18 cellular contexts compared by ENCODE assay signal in genomic region chr17:74892013-74892841, GRCh38. TPM values are rescaled to one million over a fixed set of nuclear protein-coding genes. Genes with fewer than 3 reads are reported as not detected.
DNase-seq lines count a peak whose midpoint lies in the region; ATAC-seq and TF ChIP-seq lines count a peak whose summit lies in the region.
"Had no signal": no experiment of that assay in that cellular context is flagged by ENCODE, and none has a peak within 500 bp of the region (broad histone marks: within the 10 kb centered on the region; RNA-seq: fewer than 3 reads in every experiment).

No MANE protein-coding gene starts in this region.

- no peak overlapping the region for H3K4me3 ChIP-seq in SK-N-SH (ENCODE audit: low read depth in 2 of 2, low read length in 1 of 2)
- peak overlapping the region; percentile 75 for H3K4me3 ChIP-seq in iPS-15b (ENCODE audit: low read depth, low read length)

- WGBS in SK-N-SH (ENCODE audit: low lambda C conversion rate): 77% methylated on average over 19 of the region's 20 CpGs

- no peak for TF ChIP-seq EP300 in SK-N-SH (IDR thresholded peaks at IDR 0.05; ENCODE audit: borderline replicate concordance in 1 of 2, low read depth in 1 of 2, low read length in 1 of 2)

- H3K27ac Mint-ChIP-seq in type B pancreatic cell: no peak overlapping the region
- H3K27ac Mint-ChIP-seq in activated CD8-positive, alpha-beta T cell treated with anti-CD3 and anti-CD28 coated beads, Interleukin-2, amount 10 ng/mL, durations not matched to agents 7 days and 5 days: no peak overlapping the region
- H3K27ac Mint-ChIP-seq: CD8-positive, alpha-beta memory T cell had no signal

- H2AFZ ChIP-seq in SK-N-SH (ENCODE audit: low read depth): no peak overlapping the region

- H3K4me1 ChIP-seq in SK-N-SH (ENCODE audit: control insufficient read depth in 1 of 2, insufficient read depth in 2 of 2, low read depth in 1 of 2, low read length in 1 of 2): peaks cover 0 to 6% of the 10 kb centered on the region in 2 experiments; a peak in 1 of 4 replicates
- H3K4me1 ChIP-seq in iPS-15b (ENCODE audit: control insufficient read depth, insufficient read depth, low read length): peaks cover 3% of the 10 kb centered on the region

- peaks cover 74% of the 10 kb centered on the region for H3K27me3 Mint-ChIP-seq in type B pancreatic cell
- H3K27me3 Mint-ChIP-seq in activated CD8-positive, alpha-beta T cell treated with anti-CD3 and anti-CD28 coated beads, Interleukin-2, amount 10 ng/mL, durations not matched to agents 7 days and 5 days (ENCODE audit: low read depth): peaks cover 41% of the 10 kb centered on the region

- H3K9me3 ChIP-seq in SK-N-SH (no peaks in the 10 kb centered on the region), iPS-15b (ENCODE audit: control insufficient read depth, insufficient read depth, low read length) (no peaks in the 10 kb centered on the region)
- H3K9me3 ChIP-seq: prostate gland had no signal

- peak overlapping the region; percentile 48 for H3K4me3 Mint-ChIP-seq in type B pancreatic cell
- H3K4me3 Mint-ChIP-seq in activated CD8-positive, alpha-beta T cell treated with anti-CD3 and anti-CD28 coated beads, Interleukin-2, amount 10 ng/mL, durations not matched to agents 7 days and 5 days: no peak overlapping the region

- no peaks in the 10 kb centered on the region for H3K36me3 Mint-ChIP-seq in type B pancreatic cell
- no peaks in the 10 kb centered on the region for H3K36me3 Mint-ChIP-seq in activated CD8-positive, alpha-beta T cell treated with anti-CD3 and anti-CD28 coated beads, Interleukin-2, amount 10 ng/mL, durations not matched to agents 7 days and 5 days (ENCODE audit: low read depth)
- H3K36me3 Mint-ChIP-seq: CD8-positive, alpha-beta memory T cell had no signal

- no peaks in the 10 kb centered on the region for H3F3A ChIP-seq in SK-N-SH (replicated peaks; ENCODE audit: insufficient read depth)

- no peak overlapping the region for H3K4me2 ChIP-seq in SK-N-SH

- no peaks in the 10 kb centered on the region for H3K9me3 Mint-ChIP-seq in type B pancreatic cell
- no peaks in the 10 kb centered on the region for H3K9me3 Mint-ChIP-seq in activated CD8-positive, alpha-beta T cell treated with anti-CD3 and anti-CD28 coated beads, Interleukin-2, amount 10 ng/mL, durations not matched to agents 7 days and 5 days (ENCODE audit: insufficient read depth)
- H3K9me3 Mint-ChIP-seq: naive B cell had no signal

- H3K27me3 ChIP-seq in SK-N-SH (ENCODE audit: insufficient read depth) (peaks cover 77% of the 10 kb centered on the region), iPS-15b (ENCODE audit: control insufficient read depth, insufficient read depth, low read length) (peaks cover 44% of the 10 kb centered on the region)

- ATAC-seq in activated CD8-positive, alpha-beta T cell treated with anti-CD3 and anti-CD28 coated beads, Interleukin-2, amount 10 ng/mL, durations not matched to agents 7 days and 5 days: no peak

- H3K79me2 ChIP-seq in SK-N-SH (ENCODE audit: insufficient read depth): no peaks in the 10 kb centered on the region

- TF ChIP-seq CTCF in SK-N-SH (IDR thresholded peaks at IDR 0.05) (peak; percentile 23; the same call in 1 of the 2 replicates), type B pancreatic cell (conservative IDR thresholded peaks at IDR 0.05) (no peak)

- no peaks in the 10 kb centered on the region for H3K36me3 ChIP-seq in SK-N-SH (replicated peaks in 1 of 2; ENCODE audit: control insufficient read depth in 1 of 2, insufficient read depth in 2 of 2, low read length in 1 of 2)
- no peaks in the 10 kb centered on the region for H3K36me3 ChIP-seq in iPS-15b (ENCODE audit: control insufficient read depth, insufficient read depth, low read length)
- H3K36me3 ChIP-seq: prostate gland had no signal

- no peaks in the 10 kb centered on the region for H4K20me1 ChIP-seq in SK-N-SH (ENCODE audit: insufficient read depth)

- DNase-seq in NCI-H1105 treated with DMSO at 0.1 percent for 48 hours (lab: John Stamatoyannopoulos, UW) (peak; percentile 4), NCI-H1105 (lab: John Stamatoyannopoulos, UW) (no peak), SK-N-SH (peak; percentile 72), type B pancreatic cell (ENCODE audit: extremely low spot score, unreplicated experiment) (no peak), epidermal melanocyte (ENCODE audit: insufficient read length, low spot score) (no peak)
- DNase-seq in activated CD4-positive, CD25-positive, alpha-beta regulatory T cell (lab: John Stamatoyannopoulos, UW): no peak
- no peak for DNase-seq in activated CD8-positive, alpha-beta T cell treated with anti-CD3 and anti-CD28 coated beads, Interleukin-2, amount 10 ng/mL, durations not matched to agents 7 days and 5 days
- DNase-seq: activated gamma-delta T cell; CD8-positive, alpha-beta memory T cell; dermis blood vessel endothelial cell; naive B cell; OCI-M1; stimulated activated CD4-positive, alpha-beta T cell treated with anti-CD3 and anti-CD28 coated beads, Interleukin-15, amount 100 ng/mL, for 24 hours had no signal

- H3K9ac ChIP-seq in SK-N-SH (no peak overlapping the region), iPS-15b (ENCODE audit: low read depth, low read length) (no peak overlapping the region)

- no peaks in the 10 kb centered on the region for H3K9me2 ChIP-seq in SK-N-SH

- POLR2A ChIA-PET in SK-N-SH (lab: Yijun Ruan, JAX): no interaction called here
- POLR2A ChIA-PET in activated CD8-positive, alpha-beta T cell treated with anti-CD3 and anti-CD28 coated beads, Interleukin-2, amount 10 ng/mL, durations not matched to agents 7 days and 5 days (lab: Charles Lee): no interaction called here

- CTCF ChIA-PET in SK-N-SH (lab: Yijun Ruan, JAX): interaction anchor here (0.6 to 1.6 kb wide), 8 partner anchors 11 to 116 kb away, joined by 3 to 5 read pairs (median 3); partner anchors contain the start of genes OTOP2 and USH1G
- CTCF ChIA-PET in activated CD8-positive, alpha-beta T cell treated with anti-CD3 and anti-CD28 coated beads, Interleukin-2, amount 10 ng/mL, durations not matched to agents 7 days and 5 days (lab: Charles Lee): interaction anchor here (1.0 kb wide), 1 partner anchor 14 kb away, joined by 3 read pairs; no protein-coding TSS in a partner anchor

- H3K27ac ChIP-seq in SK-N-SH (ENCODE audit: low read depth in 2 of 2, low read length in 1 of 2): no peak overlapping the region
- H3K27ac ChIP-seq: prostate gland had no signal

- H3K4me1 Mint-ChIP-seq in type B pancreatic cell (ENCODE audit: unreplicated experiment): peaks cover 3% of the 10 kb centered on the region
- peaks cover 3% of the 10 kb centered on the region for H3K4me1 Mint-ChIP-seq in activated CD8-positive, alpha-beta T cell treated with anti-CD3 and anti-CD28 coated beads, Interleukin-2, amount 10 ng/mL, durations not matched to agents 7 days and 5 days (ENCODE audit: low read depth)

- TF ChIP-seq RAD21 in SK-N-SH (IDR thresholded peaks at IDR 0.05; ENCODE audit: low read length): no peak

TF ChIP-seq in SK-N-SH, 30 proteins besides CTCF, POLR2A, EP300 and RAD21 (continues in another document):
- TF ChIP-seq JUND (IDR thresholded peaks at IDR 0.05): no peak
- no peak for TF ChIP-seq ELF1 (IDR thresholded peaks at IDR 0.05)
- no peak for TF ChIP-seq IRF3 (IDR thresholded peaks at IDR 0.05; ENCODE audit: low read depth, low read length)

RNA-seq across cellular contexts. Expression of gene FADS6, which starts 1.2 kb away (rescaled TPM):
- not detected in 2 replicates for polyA plus RNA-seq in SK-N-SH (2012; rRNA removed)
- not detected in 2 replicates for polyA plus RNA-seq in SK-N-SH (2012; cell fraction: cytosol; rRNA removed)
- polyA plus RNA-seq in SK-N-SH (2012; cell fraction: nucleus; rRNA removed): not detected in 2 replicates
- 0.82 and 2.7 TPM in 2 replicates for total RNA-seq in type B pancreatic cell (ENCODE audit: low replicate concordance)
- total RNA-seq in activated CD8-positive, alpha-beta T cell treated with anti-CD3 and anti-CD28 coated beads, Interleukin-2, amount 10 ng/mL, durations not matched to agents 7 days and 5 days: not detected
- total RNA-seq: activated CD8-positive, alpha-beta memory T cell treated with anti-CD3 and anti-CD28 coated beads for 36 hours; CD8-positive, alpha-beta memory T cell; dermis blood vessel endothelial cell; HT1080; prostate gland had no signal
- polyA plus RNA-seq: CD8-positive, alpha-beta memory T cell had no signal

RNA-seq across cellular contexts. Expression of gene FDXR, which starts 19.4 kb away (rescaled TPM):
- 86.7 and 89.5 TPM in 2 replicates for polyA plus RNA-seq in SK-N-SH (2012; rRNA removed)
- 38.8 and 57.6 TPM in 2 replicates for polyA plus RNA-seq in SK-N-SH (2012; cell fraction: cytosol; rRNA removed)
- polyA plus RNA-seq in SK-N-SH (2012; cell fraction: nucleus; rRNA removed): 126 and 203 TPM in 2 replicates
- total RNA-seq in type B pancreatic cell (ENCODE audit: low replicate concordance): 28.1 and 44.4 TPM in 2 replicates
- 10 to 100 TPM; 29.5 to 35.5 TPM for total RNA-seq in activated CD8-positive, alpha-beta T cell treated with anti-CD3 and anti-CD28 coated beads, Interleukin-2, amount 10 ng/mL, durations not matched to agents 7 days and 5 days

RNA-seq across cellular contexts. Expression of gene USH1G, which starts 30.8 kb away (rescaled TPM):
- 0.06 TPM in 1 of 2 replicates, not detected in the other for polyA plus RNA-seq in SK-N-SH (2012; rRNA removed)
- polyA plus RNA-seq in SK-N-SH (2012; cell fraction: cytosol; rRNA removed): 0.01 TPM in 1 of 2 replicates, not detected in the other
- 0.02 TPM in 1 of 2 replicates, not detected in the other for polyA plus RNA-seq in SK-N-SH (2012; cell fraction: nucleus; rRNA removed)
- 0.56 and 1.4 TPM in 2 replicates for total RNA-seq in type B pancreatic cell (ENCODE audit: low replicate concordance)
- not detected for total RNA-seq in activated CD8-positive, alpha-beta T cell treated with anti-CD3 and anti-CD28 coated beads, Interleukin-2, amount 10 ng/mL, durations not matched to agents 7 days and 5 days
- total RNA-seq: activated CD8-positive, alpha-beta memory T cell treated with anti-CD3 and anti-CD28 coated beads for 36 hours; CD8-positive, alpha-beta memory T cell; dermis blood vessel endothelial cell; HT1080; subcutaneous adipose tissue had no signal
- polyA plus RNA-seq: CD8-positive, alpha-beta memory T cell had no signal

RNA-seq across cellular contexts. Expression of gene OTOP2, which starts 31.8 kb away (rescaled TPM):
- polyA plus RNA-seq in SK-N-SH (2012; rRNA removed): not detected in 2 replicates
- not detected in 2 replicates for polyA plus RNA-seq in SK-N-SH (2012; cell fraction: cytosol; rRNA removed)
- polyA plus RNA-seq in SK-N-SH (2012; cell fraction: nucleus; rRNA removed): not detected in 2 replicates
- total RNA-seq in type B pancreatic cell (ENCODE audit: low replicate concordance): 0.12 TPM in 1 of 2 replicates, not detected in the other
- total RNA-seq in activated CD8-positive, alpha-beta T cell treated with anti-CD3 and anti-CD28 coated beads, Interleukin-2, amount 10 ng/mL, durations not matched to agents 7 days and 5 days: not detected
- total RNA-seq: activated CD8-positive, alpha-beta memory T cell treated with anti-CD3 and anti-CD28 coated beads for 36 hours; CD8-positive, alpha-beta memory T cell; dermis blood vessel endothelial cell; HT1080 had no signal
- polyA plus RNA-seq: CD8-positive, alpha-beta memory T cell had no signal

RNA-seq across cellular contexts. Expression of gene GRIN2C, which starts 32.5 kb away (rescaled TPM):
- polyA plus RNA-seq in SK-N-SH (2012; rRNA removed): 0.39 and 0.45 TPM in 2 replicates
- 0.05 and 0.08 TPM in 2 replicates for polyA plus RNA-seq in SK-N-SH (2012; cell fraction: cytosol; rRNA removed)
- polyA plus RNA-seq in SK-N-SH (2012; cell fraction: nucleus; rRNA removed): 4.1 and 9.2 TPM in 2 replicates
- total RNA-seq in type B pancreatic cell (ENCODE audit: low replicate concordance): 0.36 and 0.72 TPM in 2 replicates
- total RNA-seq in activated CD8-positive, alpha-beta T cell treated with anti-CD3 and anti-CD28 coated beads, Interleukin-2, amount 10 ng/mL, durations not matched to agents 7 days and 5 days: under 1 TPM; 0.18 to 0.21 TPM
- total RNA-seq: activated CD8-positive, alpha-beta memory T cell treated with anti-CD3 and anti-CD28 coated beads for 36 hours; CD8-positive, alpha-beta memory T cell had no signal
- polyA plus RNA-seq: CD8-positive, alpha-beta memory T cell had no signal

Comparison
In these comparisons a context has a peak if more than half of its experiments do, and no peak if none do; other contexts are left out.
1. DNase-seq: peak in NCI-H1105 treated with DMSO at 0.1 percent for 48 hours (single experiment) and SK-N-SH (single experiment); none in NCI-H1105 (single experiment), type B pancreatic cell (single experiment), activated CD4-positive, CD25-positive, alpha-beta regulatory T cell (0 of 4), activated CD8-positive, alpha-beta T cell treated with anti-CD3 and anti-CD28 coated beads, Interleukin-2, amount 10 ng/mL, durations not matched to agents 7 days and 5 days (single experiment) and epidermal melanocyte (single experiment).